ENCODE assay signal across 8 cellular contexts in the genomic region with DNA sequence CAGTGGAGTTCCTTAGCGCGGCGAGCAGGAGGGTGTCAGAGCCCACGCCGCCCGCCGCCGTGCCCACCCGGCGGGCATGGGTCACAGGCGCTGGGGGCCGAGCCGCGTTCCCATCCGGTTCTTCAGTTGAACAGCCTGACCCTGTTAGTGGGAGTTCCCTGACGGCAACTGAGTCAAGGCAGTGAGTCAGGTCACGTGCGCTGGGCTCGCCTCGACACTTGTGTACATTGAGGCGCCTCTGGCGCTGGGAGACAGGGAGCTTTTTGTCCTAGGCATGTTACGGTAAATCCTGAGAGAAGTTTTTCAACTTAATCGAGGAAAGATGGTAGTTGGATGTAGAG. TPM values are rescaled to one million over a fixed set of nuclear protein-coding genes. Genes with fewer than 3 reads are reported as not detected.
DNase-seq lines count a peak whose midpoint lies in the region; TF ChIP-seq lines count a peak whose summit lies in the region.

No MANE protein-coding gene starts in this region.

- peak overlapping the region; percentile 95 for H3K27ac ChIP-seq in duodenal mucosa (ENCODE audit: low read depth, low read length)

- WGBS in lower leg skin, 2 donors: 0% methylated on average over 19 to 21 of the region's 24 CpGs

- H3K27me3 ChIP-seq in duodenal mucosa (ENCODE audit: control insufficient read depth in 1 of 2, insufficient read depth in 2 of 2, low read length in 2 of 2): no peaks in the 10 kb centered on the region

- DNase-seq in NK-92 treated with Interleukin-12 subunit alpha and Interleukin-12 subunit beta, amount 100 ng/mL, for 24 hours (lab: John Stamatoyannopoulos, UW): peak; percentile 14
- no peak for DNase-seq in NK-92 (lab: John Stamatoyannopoulos, UW; ENCODE audit: unreplicated experiment)
- no peak for DNase-seq in Jurkat, Clone E6-1 (ENCODE audit: low read depth, low spot score)
- peak; percentile 60 to 71 for DNase-seq in activated CD4-positive, alpha-beta T cell treated with anti-CD3 and anti-CD28 coated beads, Interleukin-2, amount 50 U/mL, for 48 hours
- peak; percentile 83 to 95 for DNase-seq in lower leg skin (ENCODE audit: low spot score in 2 of 2)
- peak; percentile 59 for DNase-seq in stimulated activated CD4-positive, alpha-beta T cell treated with anti-CD3 and anti-CD28 coated beads, Interleukin-4, amount 100 ng/mL, for 24 hours
- no peak for DNase-seq in MV-4-11 (lab: John Stamatoyannopoulos, UW)

- no peaks in the 10 kb centered on the region for H3K9me3 ChIP-seq in duodenal mucosa (ENCODE audit: control insufficient read depth in 1 of 2, low read length in 2 of 2)

- no peak for TF ChIP-seq CTCF in lower leg skin (IDR thresholded peaks at IDR 0.05)

- intact Hi-C loops in lower leg skin (cut with DNase I; ENCODE audit: low total_unique reads): no loop called here

- TF ChIP-seq POLR2A in lower leg skin (IDR thresholded peaks at IDR 0.05): no peak

- H3K4me3 ChIP-seq in Jurkat, Clone E6-1 (ENCODE audit: low read length): peak overlapping the region; percentile 81
- H3K4me3 ChIP-seq in duodenal mucosa (ENCODE audit: low read depth in 1 of 2, low read length in 2 of 2) (peak overlapping the region; percentile 81 to 93), lower leg skin (ENCODE audit: low read depth, poor library complexity, severe bottlenecking) (peak overlapping the region; percentile 100)

- peaks cover 29 to 36% of the 10 kb centered on the region in 2 donors for H3K4me1 ChIP-seq in duodenal mucosa (ENCODE audit: control insufficient read depth in 1 of 2, insufficient read depth in 2 of 2, low read length in 2 of 2)

- H3K36me3 ChIP-seq in duodenal mucosa (ENCODE audit: control insufficient read depth in 1 of 2, insufficient read depth in 2 of 2, low read length in 2 of 2): no peaks in the 10 kb centered on the region

- H3K9ac ChIP-seq in duodenal mucosa (ENCODE audit: low read depth in 1 of 2, low read length in 2 of 2): peak overlapping the region; percentile 95 to 97

RNA-seq across cellular contexts. Expression of gene RAB7A, which starts 0.7 kb away (rescaled TPM):
- 244 TPM for polyA plus RNA-seq in Jurkat, Clone E6-1 (2012; ENCODE audit: insufficient read depth, insufficient read length)
- 100 to 1,000 TPM in 3 of 4 donors, 10 to 100 TPM in 1; 82.0 to 127 (median 114) TPM for total RNA-seq in lower leg skin

Comparison
In these comparisons a context has a peak if more than half of its experiments do, and no peak if none do; other contexts are left out.
1. DNase-seq: peak in NK-92 treated with Interleukin-12 subunit alpha and Interleukin-12 subunit beta, amount 100 ng/mL, for 24 hours (single experiment), activated CD4-positive, alpha-beta T cell treated with anti-CD3 and anti-CD28 coated beads, Interleukin-2, amount 50 U/mL, for 48 hours (2 of 2), lower leg skin (2 of 2) and stimulated activated CD4-positive, alpha-beta T cell treated with anti-CD3 and anti-CD28 coated beads, Interleukin-4, amount 100 ng/mL, for 24 hours (single experiment); none in NK-92 (single experiment), Jurkat, Clone E6-1 (single experiment) and MV-4-11 (single experiment).
2. Peak in every context shown above with its lines, with median percentiles within 50 percentile points of each other: H3K4me3 ChIP-seq.